In the genomic region with DNA sequence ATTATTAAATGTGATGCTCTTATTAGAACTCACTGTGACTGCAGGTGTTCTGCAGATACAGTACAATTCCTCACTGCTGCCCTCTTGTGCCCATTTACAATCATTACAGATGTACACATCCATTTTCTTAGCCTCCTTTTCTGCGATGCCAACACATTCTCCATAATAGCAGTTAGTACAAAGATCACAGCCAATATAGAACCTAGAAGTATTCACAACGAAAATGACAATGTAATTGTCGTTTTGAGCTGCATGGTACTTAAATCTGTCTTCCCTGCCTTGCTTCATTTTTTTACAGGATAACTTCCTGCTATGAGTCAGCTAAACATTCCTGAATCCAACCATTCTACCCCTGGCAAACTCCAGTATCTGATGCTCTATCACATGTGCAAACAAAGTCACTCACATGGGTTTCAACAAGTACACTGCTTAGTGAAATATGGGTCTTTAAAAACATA, we compare ENCODE assay signal across 8 cellular contexts. TPM values are rescaled to one million over a fixed set of nuclear protein-coding genes. Genes with fewer than 3 reads are reported as not detected.
DNase-seq lines count a peak whose midpoint lies in the region; ATAC-seq, FAIRE-seq and TF ChIP-seq lines count a peak whose summit lies in the region.
"Not testable (repeated sequence)": the region's sequence is repeated elsewhere in the genome, so short reads cannot be mapped to it uniquely, and the experiment has no call there.

No MANE protein-coding gene starts in this region.

- H3K9me3 Mint-ChIP-seq in activated CD8-positive, alpha-beta memory T cell treated with anti-CD3 and anti-CD28 coated beads, Interleukin-2, amount 10 ng/mL, durations not matched to agents 7 days and 5 days (ENCODE audit: low read depth), result not testable (repeated sequence)

- peak; percentile 61 for DNase-seq in AG08396 (ENCODE audit: low spot score)
- peak; percentile 36 for DNase-seq in GM13976 (ENCODE audit: low spot score)
- peak; percentile 72 for DNase-seq in NCI-H146 (lab: John Stamatoyannopoulos, UW)
- peak; percentile 23 for DNase-seq in RWPE1 (ENCODE audit: low spot score)
- peak; percentile 78 for DNase-seq in activated CD8-positive, alpha-beta memory T cell treated with anti-CD3 and anti-CD28 coated beads, Interleukin-2, amount 10 ng/mL, durations not matched to agents 7 days and 5 days
- DNase-seq in H1 (ENCODE audit: low read depth in 1 of 2, low spot score in 2 of 2), result peak in 1 of 2 experiments; percentile 71
- DNase-seq in left lobe of liver (ENCODE audit: low spot score), result not testable (repeated sequence)
- peak; percentile 57 for DNase-seq in smooth muscle cell of the brain vasculature (ENCODE audit: low read depth, low spot score)

- H3K27me3 ChIP-seq in H1 (replicated peaks in 1 of 4; ENCODE audit: control insufficient read depth in 3 of 4, extremely low read depth in 1 of 4, insufficient read depth in 3 of 4, low read length in 3 of 4), result not testable (repeated sequence)

- peaks cover 23% of the 10 kb centered on the region for H3K4me1 Mint-ChIP-seq in activated CD8-positive, alpha-beta memory T cell treated with anti-CD3 and anti-CD28 coated beads, Interleukin-2, amount 10 ng/mL, durations not matched to agents 7 days and 5 days

- not testable (repeated sequence) for TF ChIP-seq EP300 in H1 (IDR thresholded peaks at IDR 0.05; ENCODE audit: borderline replicate concordance in 1 of 2, low read depth in 2 of 2, low read length in 2 of 2)

- H3K23ac ChIP-seq in H1 (ENCODE audit: insufficient read length), result not testable (repeated sequence)

- H3K9ac ChIP-seq in H1 (replicated peaks in 1 of 4; ENCODE audit: extremely low read depth in 1 of 4, low read depth in 3 of 4, low read length in 3 of 4), result not testable (repeated sequence)

- H3K14ac ChIP-seq in H1 (ENCODE audit: insufficient read length), result not testable (repeated sequence)

- H2BK120ac ChIP-seq in H1 (replicated peaks; ENCODE audit: low read depth, low read length), result not testable (repeated sequence)

- not testable (repeated sequence) for H4K91ac ChIP-seq in H1 (replicated peaks; ENCODE audit: insufficient read length, low read length)

- not testable (repeated sequence) for H3K27ac ChIP-seq in RWPE1; H1 (ENCODE audit: low read depth, low read length)

- in situ Hi-C loops in GM13976 (cut with MboI; ENCODE audit: low sequenced_read_pairs, unreplicated experiment), result not testable (repeated sequence)

- not testable (repeated sequence) for H3K23me2 ChIP-seq in H1 (ENCODE audit: low read depth, low read length)

- not testable (repeated sequence) for H4K20me1 ChIP-seq in H1 (replicated peaks in 1 of 2; ENCODE audit: control insufficient read depth in 1 of 2, insufficient read depth in 2 of 2, low read length in 2 of 2)

- not testable (repeated sequence) for H2BK5ac ChIP-seq in H1 (ENCODE audit: low read depth, low read length)

- FAIRE-seq in H1 (lab: Jason Lieb, UNC), result peak; percentile 93

- POLR2A ChIA-PET in RWPE1 (lab: Yijun Ruan, JAX; ENCODE audit: low non-redundant PET), result not testable (repeated sequence)
- POLR2A ChIA-PET in H1 (lab: Charles Lee; ENCODE audit: partially characterized antibody), result interaction anchor here (1.0 kb wide), 1 partner anchor 23 kb away, joined by 3 read pairs; no protein-coding TSS in a partner anchor

- H3K56ac ChIP-seq in H1 (replicated peaks; ENCODE audit: insufficient read length, low read depth, low read length), result not testable (repeated sequence)

- H3K36me3 Mint-ChIP-seq in activated CD8-positive, alpha-beta memory T cell treated with anti-CD3 and anti-CD28 coated beads, Interleukin-2, amount 10 ng/mL, durations not matched to agents 7 days and 5 days, result not testable (repeated sequence)

- H3K4me1 ChIP-seq in H1 (replicated peaks in 1 of 4; ENCODE audit: control insufficient read depth in 3 of 4, insufficient read depth in 4 of 4, low read length in 3 of 4), result not testable (repeated sequence)

- not testable (repeated sequence) for H2AK5ac ChIP-seq in H1 (ENCODE audit: low read depth, low read length)

- WGBS in H1 (ENCODE audit: extremely low coverage in 1 of 2, insufficient coverage in 1 of 2, insufficient read length in 1 of 2, insufficient replicate concordance in 2 of 2, low coverage in 1 of 2, low lambda C conversion rate in 2 of 2, missing lambda C conversion rate in 1 of 2), 2 experiments, result 32% methylated on average over 3 of the region's 3 CpGs; no CpG with 5 or more reads in 1 of the 2 experiments

- H4K8ac ChIP-seq in H1 (ENCODE audit: extremely low read depth, insufficient read depth, low read length), result not testable (repeated sequence)

- H3K4ac ChIP-seq in H1 (replicated peaks; ENCODE audit: insufficient read length, low read depth, low read length), result not testable (repeated sequence)

- H3K27me3 Mint-ChIP-seq in activated CD8-positive, alpha-beta memory T cell treated with anti-CD3 and anti-CD28 coated beads, Interleukin-2, amount 10 ng/mL, durations not matched to agents 7 days and 5 days, result not testable (repeated sequence)

- CTCF ChIA-PET in RWPE1 (lab: Yijun Ruan, JAX), result interaction anchor here (0.6 to 0.9 kb wide), 4 partner anchors 18 to 393 kb away, joined by 3 to 4 read pairs (median 4); a partner anchor contains a TSS
- CTCF ChIA-PET in activated CD8-positive, alpha-beta memory T cell treated with anti-CD3 and anti-CD28 coated beads, Interleukin-2, amount 10 ng/mL, durations not matched to agents 7 days and 5 days (lab: Charles Lee), result interaction anchor here (0.7 to 1.6 kb wide), 4 partner anchors 17 to 705 kb away, joined by 3 to 6 read pairs (median 4); no protein-coding TSS in a partner anchor
- CTCF ChIA-PET in H1 (lab: Charles Lee; ENCODE audit: partially characterized antibody), result interaction anchor here (0.7 to 3.1 kb wide), 18 partner anchors 9 to 699 kb away, joined by 3 to 30 read pairs (median 6); a partner anchor contains a TSS

- H3K4me3 Mint-ChIP-seq in activated CD8-positive, alpha-beta memory T cell treated with anti-CD3 and anti-CD28 coated beads, Interleukin-2, amount 10 ng/mL, durations not matched to agents 7 days and 5 days, result not testable (repeated sequence)

- TF ChIP-seq CTCF in GM13976 (IDR thresholded peaks at IDR 0.05; ENCODE audit: borderline replicate concordance, control extremely low read depth, extremely low read depth, insufficient read depth, missing control alignments) (peak; percentile 87), RWPE1 (conservative IDR thresholded peaks at IDR 0.05; ENCODE audit: low read depth) (peak; percentile 95), H1 (IDR thresholded peaks at IDR 0.05; ENCODE audit: control extremely low read depth in 1 of 3, insufficient read depth in 1 of 3, low read depth in 1 of 3, low read length in 3 of 3) (peak in 2 of 3 experiments; percentile 74 to 75; a peak in 3 of 4 replicates)

- H2BK20ac ChIP-seq in H1 (ENCODE audit: low read length), result not testable (repeated sequence)

- H3K4me3 ChIP-seq in H1 (ENCODE audit: extremely low read depth in 1 of 4, insufficient read depth in 2 of 4, low read depth in 3 of 4, low read length in 4 of 4), result not testable (repeated sequence)

- H3K36me3 ChIP-seq in H1 (ENCODE audit: control insufficient read depth in 2 of 4, insufficient read depth in 4 of 4, low read length in 3 of 4), result not testable (repeated sequence)

- ATAC-seq in activated CD8-positive, alpha-beta memory T cell treated with anti-CD3 and anti-CD28 coated beads, Interleukin-2, amount 10 ng/mL, durations not matched to agents 7 days and 5 days, result peak; percentile 83
- peak; percentile 99 for ATAC-seq in left lobe of liver

- H2BK15ac ChIP-seq in H1 (ENCODE audit: low read length), result not testable (repeated sequence)

- H3K27ac Mint-ChIP-seq in activated CD8-positive, alpha-beta memory T cell treated with anti-CD3 and anti-CD28 coated beads, Interleukin-2, amount 10 ng/mL, durations not matched to agents 7 days and 5 days, result peak overlapping the region; percentile 1

- not testable (repeated sequence) for TF ChIP-seq POLR2A in H1 (IDR thresholded peaks at IDR 0.05; ENCODE audit: control extremely low read depth in 1 of 2, low read depth in 2 of 2, low read length in 2 of 2)

- peak; percentile 71 to 72 for TF ChIP-seq RAD21 in H1 (IDR thresholded peaks at IDR 0.05 in 1 of 2, conservative IDR thresholded peaks at IDR 0.05 in 1 of 2; ENCODE audit: low read depth in 2 of 2, low read length in 2 of 2)

- H3K79me1 ChIP-seq in H1 (ENCODE audit: low read depth, low read length), result not testable (repeated sequence)

- not testable (repeated sequence) for H2AFZ ChIP-seq in H1 (ENCODE audit: low read length)

- H3K18ac ChIP-seq in H1 (ENCODE audit: extremely low read depth, low read length), result not testable (repeated sequence)

- H3K4me2 ChIP-seq in H1 (ENCODE audit: insufficient read depth in 1 of 2, low read depth in 2 of 2, low read length in 2 of 2), result not testable (repeated sequence)

- H4K5ac ChIP-seq in H1 (ENCODE audit: insufficient read length, low read depth, low read length), result not testable (repeated sequence)

- H3K9me3 ChIP-seq in H1 (ENCODE audit: insufficient read depth in 2 of 2, low read depth in 1 of 2, low read length in 1 of 2), result not testable (repeated sequence)

- H2BK12ac ChIP-seq in H1 (ENCODE audit: low read depth, low read length), result not testable (repeated sequence)

- peaks cover 0 to 12% of the 10 kb centered on the region in 2 experiments; a peak in 2 of 4 replicates for H3K79me2 ChIP-seq in H1 (ENCODE audit: control insufficient read depth in 1 of 2, insufficient read depth in 2 of 2, low read length in 2 of 2)

TF ChIP-seq in H1, 55 proteins besides CTCF, POLR2A, EP300 and RAD21:
- TF ChIP-seq TCF12 (IDR thresholded peaks at IDR 0.05; ENCODE audit: low read depth, low read length), result 0 out of 2 replicates have a peak, but pooled peaks have one; percentile 55
- TF ChIP-seq POU5F1 (IDR thresholded peaks at IDR 0.05; ENCODE audit: low read depth, low read length), result 0 out of 2 replicates have a peak, but pooled peaks have one; percentile 6

RNA-seq across cellular contexts. Expression of a gene that starts 8.1 kb away (rescaled TPM):
- total RNA-seq in activated CD8-positive, alpha-beta memory T cell treated with anti-CD3 and anti-CD28 coated beads, Interleukin-2, amount 10 ng/mL, durations not matched to agents 7 days and 5 days, result 1 to 10 TPM; 2.5 to 8.0 TPM
- 1.8 and 2.9 TPM in 2 replicates for total RNA-seq in H1 (2021; fragmentation: NEBNext Ultra II Directional; extraction: Animal tissue kit (Norgen Biotek cat#: 25700))
- polyA plus RNA-seq in H1 (2011; rRNA removed), result 1.1 and 1.4 TPM in 2 replicates
- 1.9 TPM for polyA plus RNA-seq in H1 (2011; cell fraction: cytosol; rRNA removed)
- polyA plus RNA-seq in H1 (2011; cell fraction: nucleus; rRNA removed), result 7.7 TPM
- 2.2 to 3.2 TPM (median 2.9 TPM) in 4 replicates for polyA plus RNA-seq in H1 (2012, experiment 1 of 2)
- polyA plus RNA-seq in H1 (2012, experiment 2 of 2), result 0.28 TPM
- polyA plus RNA-seq in H1 (2013, experiment 1 of 2), result 1.7 TPM
- 1.4 TPM for polyA plus RNA-seq in H1 (2013, experiment 2 of 2)
- 14.5 and 15.8 TPM in 2 replicates for polyA minus RNA-seq in H1 (2011; rRNA and poly(A)+ RNA removed)
- polyA minus RNA-seq in H1 (2011; cell fraction: cytosol; rRNA and poly(A)+ RNA removed), result 1.2 TPM
- 14.6 TPM for polyA minus RNA-seq in H1 (2011; cell fraction: nucleus; rRNA and poly(A)+ RNA removed)
- total RNA-seq in left lobe of liver, result 0.45 TPM
